1 cellular context compared by ENCODE assay signal in genomic region chr15:68152342-68152741, GRCh38.
TF ChIP-seq lines count a peak whose summit lies in the region.

No MANE protein-coding gene starts in this region.

TF ChIP-seq in K562, 482 proteins besides CTCF, POLR2A, EP300 and RAD21:
- TF ChIP-seq HNRNPH1 (optimal IDR thresholded peaks at IDR 0.05; ENCODE audit: low read depth, low read length) (no peak), CTBP1 (IDR thresholded peaks at IDR 0.05; ENCODE audit: borderline replicate concordance) (no peak), CEBPG (CRISPR knock-in tag; IDR thresholded peaks at IDR 0.05) (no peak), CEBPG (tag; conservative IDR thresholded peaks at IDR 0.05 in 1 of 2, IDR thresholded peaks at IDR 0.05 in 1 of 2) (peak; percentile 52 to 72), SUPT5H (IDR thresholded peaks at IDR 0.05) (no peak), SMARCC2 (IDR thresholded peaks at IDR 0.05; ENCODE audit: low read depth) (no peak), PYGO2 (tag; IDR thresholded peaks at IDR 0.05) (no peak), USF1 (CRISPR knock-in tag; IDR thresholded peaks at IDR 0.05) (no peak), BRF2 (IDR thresholded peaks at IDR 0.05; ENCODE audit: borderline replicate concordance, insufficient read depth, insufficient read length) (no peak), PHB (CRISPR knock-in tag; IDR thresholded peaks at IDR 0.05) (no peak), TRIM24 (IDR thresholded peaks at IDR 0.05) (peak in 1 of 2 experiments; percentile 23; a peak in 1 of 4 replicates), SRSF9 (IDR thresholded peaks at IDR 0.05; ENCODE audit: borderline replicate concordance, low read depth, low read length) (no peak), FOS (IDR thresholded peaks at IDR 0.05; ENCODE audit: extremely low read depth, insufficient read length) (no peak), MED1 (CRISPR knock-in tag; IDR thresholded peaks at IDR 0.05; ENCODE audit: borderline replicate concordance) (no peak), ZHX1 (conservative IDR thresholded peaks at IDR 0.05; ENCODE audit: low read length) (no peak), ZNF311 (CRISPR knock-in tag; IDR thresholded peaks at IDR 0.05) (no peak), CHD7 (IDR thresholded peaks at IDR 0.05; ENCODE audit: low read depth, low read length) (no peak), CEBPB (tag; IDR thresholded peaks at IDR 0.05) (peak; percentile 82)
